ENCODE assay signal across 8 cellular contexts in the genomic region with DNA sequence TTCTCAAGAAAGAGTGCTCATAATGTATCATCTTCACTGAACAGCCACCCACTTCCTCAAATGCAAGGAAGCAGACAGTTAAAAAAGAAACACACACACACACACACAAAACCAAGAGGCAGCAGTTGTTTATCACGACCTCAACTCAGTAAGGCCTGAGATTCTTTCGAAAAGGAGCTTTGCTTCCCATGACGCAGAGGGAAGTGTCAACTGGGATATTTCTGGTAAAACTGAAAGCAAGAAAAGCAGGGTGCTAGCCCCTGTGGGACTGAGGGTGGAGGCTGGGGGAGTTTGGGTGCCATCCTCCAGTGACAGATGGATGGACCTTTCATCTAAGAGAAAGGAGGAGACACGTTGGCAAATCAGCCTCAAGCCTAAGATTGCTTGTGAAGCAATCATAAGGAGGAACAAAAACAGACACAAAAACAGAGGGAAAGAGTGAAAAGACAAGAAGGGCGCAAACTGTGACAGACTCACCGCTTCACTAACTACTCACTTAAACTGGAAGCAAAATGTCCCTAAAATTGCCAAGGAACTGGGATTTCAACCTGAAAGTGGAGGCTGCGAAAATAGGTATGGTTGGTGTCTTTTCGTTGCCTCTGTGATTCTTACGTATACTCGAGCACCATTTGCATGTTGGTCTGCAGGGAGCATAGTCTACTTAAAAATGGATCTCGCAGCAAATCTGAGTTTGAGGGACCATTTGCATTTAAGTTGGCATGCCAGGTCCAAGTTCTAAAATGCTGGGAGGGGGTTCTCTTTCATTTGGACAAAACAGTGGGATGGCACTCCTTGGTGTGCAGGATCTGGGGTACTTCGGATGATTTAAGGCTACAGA. TPM values are rescaled to one million over a fixed set of nuclear protein-coding genes. Genes with fewer than 3 reads are reported as not detected.
DNase-seq lines count a peak whose midpoint lies in the region; ATAC-seq and TF ChIP-seq lines count a peak whose summit lies in the region.

A gene with protein sequence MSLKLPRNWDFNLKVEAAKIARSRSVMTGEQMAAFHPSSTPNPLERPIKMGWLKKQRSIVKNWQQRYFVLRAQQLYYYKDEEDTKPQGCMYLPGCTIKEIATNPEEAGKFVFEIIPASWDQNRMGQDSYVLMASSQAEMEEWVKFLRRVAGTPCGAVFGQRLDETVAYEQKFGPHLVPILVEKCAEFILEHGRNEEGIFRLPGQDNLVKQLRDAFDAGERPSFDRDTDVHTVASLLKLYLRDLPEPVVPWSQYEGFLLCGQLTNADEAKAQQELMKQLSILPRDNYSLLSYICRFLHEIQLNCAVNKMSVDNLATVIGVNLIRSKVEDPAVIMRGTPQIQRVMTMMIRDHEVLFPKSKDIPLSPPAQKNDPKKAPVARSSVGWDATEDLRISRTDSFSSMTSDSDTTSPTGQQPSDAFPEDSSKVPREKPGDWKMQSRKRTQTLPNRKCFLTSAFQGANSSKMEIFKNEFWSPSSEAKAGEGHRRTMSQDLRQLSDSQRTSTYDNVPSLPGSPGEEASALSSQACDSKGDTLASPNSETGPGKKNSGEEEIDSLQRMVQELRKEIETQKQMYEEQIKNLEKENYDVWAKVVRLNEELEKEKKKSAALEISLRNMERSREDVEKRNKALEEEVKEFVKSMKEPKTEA (plus strand): TSS at position 124 of the 838 bp plus-strand sequence. CDS start 389 bp downstream, at position 513.

- peak within 1 kb of the TSS; percentile 47; the same call in 1 of the 2 replicates for H2AFZ ChIP-seq in Loucy (ENCODE audit: low read length)

- no peaks in the 10 kb centered on the region for H3K36me3 ChIP-seq in CD4-positive, CD25-positive, alpha-beta regulatory T cell (ENCODE audit: control insufficient read depth, insufficient read depth, low read length)
- no peaks in the 10 kb centered on the region for H3K36me3 ChIP-seq in Loucy (ENCODE audit: insufficient read depth, low read length)

- peak within 1 kb of the TSS; percentile 84 for H3K9ac ChIP-seq in Loucy (ENCODE audit: low read depth, low read length, poor library complexity, severe bottlenecking)

- peak within 1 kb of the TSS; percentile 100 for H3K4me3 ChIP-seq in CD4-positive, CD25-positive, alpha-beta regulatory T cell (ENCODE audit: low read depth, low read length)
- H3K4me3 ChIP-seq in Loucy (ENCODE audit: low read length, poor library complexity, severe bottlenecking) = peak within 1 kb of the TSS; percentile 76

- POLR2A ChIA-PET in RWPE1 (lab: Yijun Ruan, JAX; ENCODE audit: low non-redundant PET) = no interaction called here

- TF ChIP-seq CTCF in Loucy (conservative IDR thresholded peaks at IDR 0.05; ENCODE audit: low read length) (no peak), progenitor cell of endocrine pancreas (IDR thresholded peaks at IDR 0.05; ENCODE audit: unreplicated experiment) (no peak), RWPE1 (conservative IDR thresholded peaks at IDR 0.05; ENCODE audit: low read depth) (no peak)

- CTCF ChIA-PET in RWPE1 (lab: Yijun Ruan, JAX) = no interaction called here

- peaks cover 52% of the 10 kb centered on the region for H3K79me2 ChIP-seq in Loucy (ENCODE audit: insufficient read depth, low read length)

- H3K4me2 ChIP-seq in Loucy (ENCODE audit: low read depth, low read length, poor library complexity, severe bottlenecking) = peak within 1 kb of the TSS; percentile 92

- H3K36me3 Mint-ChIP-seq in CD4-positive, CD25-positive, alpha-beta regulatory T cell = peaks cover 12% of the 10 kb centered on the region
- no peaks in the 10 kb centered on the region for H3K36me3 Mint-ChIP-seq in progenitor cell of endocrine pancreas (ENCODE audit: insufficient read depth)

- no peaks in the 10 kb centered on the region for H3K27me3 ChIP-seq in CD4-positive, CD25-positive, alpha-beta regulatory T cell (ENCODE audit: control insufficient read depth, insufficient read depth, low read length)
- no peaks in the 10 kb centered on the region for H3K27me3 ChIP-seq in Loucy (ENCODE audit: insufficient read depth, low read length, poor library complexity, severe bottlenecking)

- peaks cover 4% of the 10 kb centered on the region for H3K27me3 Mint-ChIP-seq in CD4-positive, CD25-positive, alpha-beta regulatory T cell
- H3K27me3 Mint-ChIP-seq in progenitor cell of endocrine pancreas = peaks cover 4% of the 10 kb centered on the region

- ATAC-seq in CD4-positive, CD25-positive, alpha-beta regulatory T cell (ENCODE audit: low read depth in 2 of 2) = peak; percentile 64 to 72
- ATAC-seq in GM21423 (IDR thresholded peaks at IDR 0.05; ENCODE audit: unreplicated experiment) = peak; percentile 58

- no peaks in the 10 kb centered on the region for H3K9me3 ChIP-seq in CD4-positive, CD25-positive, alpha-beta regulatory T cell (ENCODE audit: control insufficient read depth in 2 of 2, low read length in 2 of 2)
- no peaks in the 10 kb centered on the region for H3K9me3 ChIP-seq in Loucy (ENCODE audit: insufficient read depth, low read depth, low read length)

- H3K4me3 Mint-ChIP-seq in CD4-positive, CD25-positive, alpha-beta regulatory T cell = no peak within 1 kb of the TSS
- no peak within 1 kb of the TSS for H3K4me3 Mint-ChIP-seq in progenitor cell of endocrine pancreas (ENCODE audit: low read depth)

- H4K20me1 ChIP-seq in Loucy (ENCODE audit: insufficient read depth, low read length, poor library complexity, severe bottlenecking) = no peaks in the 10 kb centered on the region

- H3K4me1 ChIP-seq in CD4-positive, CD25-positive, alpha-beta regulatory T cell (ENCODE audit: control insufficient read depth, insufficient read depth, low read length, poor library complexity, severe bottlenecking) = peaks cover 56% of the 10 kb centered on the region
- peaks cover 67% of the 10 kb centered on the region for H3K4me1 ChIP-seq in Loucy (ENCODE audit: insufficient read depth, low read length, poor library complexity, severe bottlenecking)

- no peaks in the 10 kb centered on the region for H3K9me2 ChIP-seq in Loucy (replicated peaks; ENCODE audit: low read depth, low read length)

- peaks cover 6 to 39% (median 27%) of the 10 kb centered on the region in 4 donors for H3K4me1 Mint-ChIP-seq in CD4-positive, CD25-positive, alpha-beta regulatory T cell
- H3K4me1 Mint-ChIP-seq in progenitor cell of endocrine pancreas (ENCODE audit: low read depth) = peaks cover 13% of the 10 kb centered on the region

- no peak within 1 kb of the TSS for H3K27ac Mint-ChIP-seq in CD4-positive, CD25-positive, alpha-beta regulatory T cell
- no peak within 1 kb of the TSS for H3K27ac Mint-ChIP-seq in progenitor cell of endocrine pancreas

- no peaks in the 10 kb centered on the region for H3K9me3 Mint-ChIP-seq in CD4-positive, CD25-positive, alpha-beta regulatory T cell
- H3K9me3 Mint-ChIP-seq in progenitor cell of endocrine pancreas (ENCODE audit: low read depth) = no peaks in the 10 kb centered on the region

- H3K27ac ChIP-seq in CD4-positive, CD25-positive, alpha-beta regulatory T cell (ENCODE audit: insufficient read depth, low read length, poor library complexity, severe bottlenecking) = peak within 1 kb of the TSS; percentile 88
- H3K27ac ChIP-seq in RWPE1 = no peak within 1 kb of the TSS

- no peaks in the 10 kb centered on the region for H3F3A ChIP-seq in Loucy (ENCODE audit: low read depth)

- DNase-seq in CD4-positive, CD25-positive, alpha-beta regulatory T cell = peak in 2 of 3 donors; percentile 53 to 83
- peak; percentile 34 for DNase-seq in activated effector memory CD4-positive, alpha-beta T cell treated with Interleukin-2 at 50 U/mL for 16 hours
- peak; percentile 24 for DNase-seq in middle frontal gyrus (ENCODE audit: extremely low spot score, low spot score)
- DNase-seq in progenitor cell of endocrine pancreas (ENCODE audit: low spot score, unreplicated experiment) = no peak
- no peak for DNase-seq in NCI-H2029 treated with DMSO at 0.1 percent for 48 hours (lab: John Stamatoyannopoulos, UW)
- DNase-seq in RWPE1 (ENCODE audit: low spot score) = no peak

RNA-seq across cellular contexts. Expression of the gene that starts here (rescaled TPM):
- total RNA-seq in CD4-positive, CD25-positive, alpha-beta regulatory T cell = 142 TPM
- 100 to 1,000 TPM in 3 of 4 donors, 10 to 100 TPM in 1; 97.8 to 148 (median 124) TPM for polyA plus RNA-seq in CD4-positive, CD25-positive, alpha-beta regulatory T cell
- total RNA-seq in progenitor cell of endocrine pancreas = 1.3 and 1.8 TPM in 2 replicates

Comparison
In these comparisons a context has a peak if more than half of its experiments do, and no peak if none do; other contexts are left out.
1. RNA of the gene that starts here (total RNA-seq): 142 TPM in CD4-positive, CD25-positive, alpha-beta regulatory T cell (single experiment); 1.3 to 1.8 TPM in progenitor cell of endocrine pancreas; every median in the first group is over 10 times any median in the second.
2. DNase-seq: peak in CD4-positive, CD25-positive, alpha-beta regulatory T cell (2 of 3), activated effector memory CD4-positive, alpha-beta T cell treated with Interleukin-2 at 50 U/mL for 16 hours (single experiment) and middle frontal gyrus (single experiment); none in progenitor cell of endocrine pancreas (single experiment), NCI-H2029 treated with DMSO at 0.1 percent for 48 hours (single experiment) and RWPE1 (single experiment).